Comparison of ENCODE assay signal across 1 cellular context in the genomic region with DNA sequence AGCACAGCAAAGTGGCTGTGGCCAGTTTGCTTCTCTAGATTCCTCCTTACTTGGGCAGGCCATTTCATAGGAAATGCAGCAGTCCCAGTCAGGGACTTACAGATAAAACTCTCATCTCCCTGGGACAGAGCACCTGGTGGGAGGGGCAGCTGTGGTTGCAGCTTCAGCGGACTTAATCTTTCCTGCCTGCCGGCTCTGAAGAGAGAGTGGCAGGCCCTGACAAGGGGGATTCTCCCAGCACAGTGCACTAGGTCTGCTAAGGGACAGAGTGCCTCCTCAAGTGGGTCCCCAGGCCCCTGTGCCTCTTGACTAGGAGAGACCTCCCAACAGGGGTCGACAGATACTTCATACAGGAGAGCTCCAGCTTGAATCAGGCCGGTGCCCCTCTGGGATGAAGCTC.
A peak's percentile ranks its signal among the peaks of the same experiment; 100 is the strongest.
TF ChIP-seq lines count a peak whose summit lies in the region.

No MANE protein-coding gene starts in this region.

TF ChIP-seq in K562, 482 proteins besides CTCF, POLR2A, EP300 and RAD21:
- 0 out of 2 replicates have a peak, but pooled peaks have one; percentile 4 for TF ChIP-seq CBFA2T3 (IDR thresholded peaks at IDR 0.05)
- TF ChIP-seq ZNF431 (CRISPR knock-in tag; IDR thresholded peaks at IDR 0.05) = no peak
